Comparison of ENCODE assay signal across 27 cellular contexts in genomic region chr2:33645861-33646260, GRCh38. TPM values are rescaled to one million over a fixed set of nuclear protein-coding genes. Genes with fewer than 3 reads are reported as not detected.
DNase-seq lines count a peak whose midpoint lies in the region; ATAC-seq and TF ChIP-seq lines count a peak whose summit lies in the region.
"Had no signal": no experiment of that assay in that cellular context is flagged by ENCODE, and none has a peak within 500 bp of the region (broad histone marks: within the 10 kb centered on the region; RNA-seq: fewer than 3 reads in every experiment).

No MANE protein-coding gene starts in this region.

- peaks cover 6% of the 10 kb centered on the region in 2 donors for H3K36me3 Mint-ChIP-seq in activated naive CD4-positive, alpha-beta T cell treated with anti-CD3 and anti-CD28 coated beads, Interleukin-2, amount 50 U/mL, for 72 hours
- H3K36me3 Mint-ChIP-seq: CD14-positive monocyte had no signal

- DNase-seq in GM03348 (ENCODE audit: low spot score), result peak; percentile 11
- DNase-seq in adipocyte (ENCODE audit: low read depth), result peak; percentile 85
- DNase-seq in fibroblast of gingiva (ENCODE audit: low read depth), result peak; percentile 62
- DNase-seq in retinal pigment epithelial cell (ENCODE audit: low read depth), result peak; percentile 67
- no peak for DNase-seq in activated naive CD4-positive, alpha-beta T cell treated with anti-CD3 and anti-CD28 coated beads, Interleukin-2, amount 50 U/mL, for 72 hours (ENCODE audit: low spot score in 2 of 2)
- no peak for DNase-seq in iPS-NIHi7 (ENCODE audit: extremely low spot score)
- no peak for DNase-seq in SJCRH30
- no peak for DNase-seq in hippocampal formation (lab: John Stamatoyannopoulos, UW)
- DNase-seq: activated B cell treated with CpG ODN at 0.5 μM for 24 hours; activated CD4-positive, alpha-beta T cell treated with anti-CD3 and anti-CD28 coated beads, Interleukin-2, amount 50 U/mL, for 4 hours; activated naive CD4-positive, alpha-beta T cell treated with anti-CD3 and anti-CD28 coated beads for 36 hours; amygdala; caudate nucleus; esophagus squamous epithelium; NCI-H1048; NCI-H1694 treated with DMSO at 0.1 percent for 48 hours; NCI-H69; spleen; T-helper 1 cell; upper lobe of right lung had no signal

- no peak overlapping the region for H3K27ac ChIP-seq in SJCRH30
- H3K27ac ChIP-seq: esophagus squamous epithelium, HL-60, right atrium auricular region, spleen, upper lobe of right lung had no signal

- no peak overlapping the region for H3K9ac ChIP-seq in adipocyte (ENCODE audit: low read length)

- H3K36me3 ChIP-seq in adipocyte (ENCODE audit: control insufficient read depth, insufficient read depth, low read length, severe bottlenecking) (no peaks in the 10 kb centered on the region), SJCRH30 (no peaks in the 10 kb centered on the region)
- H3K36me3 ChIP-seq: esophagus squamous epithelium, right atrium auricular region, spleen, upper lobe of right lung had no signal

- H3K27me3 ChIP-seq in adipocyte (replicated peaks; ENCODE audit: control insufficient read depth, insufficient read depth, low read length) (no peaks in the 10 kb centered on the region), SJCRH30 (no peaks in the 10 kb centered on the region; the same call in 1 of the 2 replicates)
- H3K27me3 ChIP-seq: esophagus squamous epithelium, right atrium auricular region, spleen, upper lobe of right lung had no signal

- no peak for ATAC-seq in activated naive CD4-positive, alpha-beta T cell treated with anti-CD3 and anti-CD28 coated beads, Interleukin-2, amount 50 U/mL, for 72 hours
- ATAC-seq: HepG2; natural killer cell treated with Interleukin-12 subunit alpha and Interleukin-12 subunit beta and Interleukin-15 and Interleukin-18, amount 100 ng/mL, for 72 hours; upper lobe of right lung had no signal

- peaks cover 4 to 6% of the 10 kb centered on the region in 2 donors for H3K9me3 Mint-ChIP-seq in activated naive CD4-positive, alpha-beta T cell treated with anti-CD3 and anti-CD28 coated beads, Interleukin-2, amount 50 U/mL, for 72 hours

- H3K27ac Mint-ChIP-seq in activated naive CD4-positive, alpha-beta T cell treated with anti-CD3 and anti-CD28 coated beads, Interleukin-2, amount 50 U/mL, for 72 hours, result no peak overlapping the region
- H3K27ac Mint-ChIP-seq: activated B cell treated with CpG ODN at 0.5 μM for 24 hours; activated naive CD4-positive, alpha-beta T cell treated with anti-CD3 and anti-CD28 coated beads for 36 hours; activated T-helper 1 cell treated with anti-CD3 and anti-CD28 coated beads, Interleukin-12 subunit alpha, Interleukin-12 subunit beta, Interleukin-2, Interleukin-4 antibody, amounts not matched to agents 30 ng/mL and 10 ng/mL and 1 ng/mL, durations not matched to agents 14 hours and 24 hours and 36 hours; CD14-positive monocyte; dendritic cell treated with granulocyte-macrophage colony-stimulating factor and Interleukin-4, amounts not matched to agents 40 ng/mL and 50 ng/mL, for 4 days; natural killer cell treated with Interleukin-12 subunit alpha and Interleukin-12 subunit beta and Interleukin-15 and Interleukin-18, amount 100 ng/mL, for 72 hours had no signal

- H3K4me1 ChIP-seq in adipocyte (ENCODE audit: control insufficient read depth, insufficient read depth, low read length) (peaks cover 11% of the 10 kb centered on the region), SJCRH30 (peaks cover 5% of the 10 kb centered on the region; the same call in 1 of the 2 replicates)
- H3K4me1 ChIP-seq: esophagus squamous epithelium, right atrium auricular region, spleen, upper lobe of right lung had no signal

- H3K4me3 ChIP-seq in adipocyte (ENCODE audit: low read length) (no peak overlapping the region), retinal pigment epithelial cell (ENCODE audit: low read length) (no peak overlapping the region), SJCRH30 (no peak overlapping the region)
- H3K4me3 ChIP-seq: esophagus squamous epithelium, right atrium auricular region, spleen, upper lobe of right lung had no signal

- TF ChIP-seq CTCF in retinal pigment epithelial cell (conservative IDR thresholded peaks at IDR 0.05; ENCODE audit: low read depth, low read length), result no peak

- H3K9me3 ChIP-seq in adipocyte (ENCODE audit: control insufficient read depth, low read length) (peaks cover 8% of the 10 kb centered on the region), SJCRH30 (replicated peaks) (no peaks in the 10 kb centered on the region)
- H3K9me3 ChIP-seq: right atrium auricular region, upper lobe of right lung had no signal

RNA-seq across cellular contexts. Expression of gene FAM98A, which starts 46.8 kb away (rescaled TPM):
- total RNA-seq in activated naive CD4-positive, alpha-beta T cell treated with anti-CD3 and anti-CD28 coated beads, Interleukin-2, amount 50 U/mL, for 72 hours, result 10 to 100 TPM; 34.7 to 49.0 TPM
- total RNA-seq in SJCRH30 (2014; rRNA removed; shearing (Covaris generic)), result 30.0 and 44.2 TPM in 2 replicates

Comparison
In these comparisons a context has a peak if more than half of its experiments do, and no peak if none do; other contexts are left out.
1. DNase-seq: peak in GM03348 (single experiment), adipocyte (single experiment), fibroblast of gingiva (single experiment) and retinal pigment epithelial cell (single experiment); none in activated naive CD4-positive, alpha-beta T cell treated with anti-CD3 and anti-CD28 coated beads, Interleukin-2, amount 50 U/mL, for 72 hours (0 of 2), iPS-NIHi7 (single experiment), SJCRH30 (0 of 2) and hippocampal formation (0 of 2).